8 cellular contexts compared by ENCODE assay signal in genomic region chr10:87216104-87216503, GRCh38. TPM values are rescaled to one million over a fixed set of nuclear protein-coding genes. Genes with fewer than 3 reads are reported as not detected.
DNase-seq lines count a peak whose midpoint lies in the region; ATAC-seq, FAIRE-seq and TF ChIP-seq lines count a peak whose summit lies in the region.
"Not testable (repeated sequence)": the region's sequence is repeated elsewhere in the genome, so short reads cannot be mapped to it uniquely, and the experiment has no call there.
"Had no signal": no experiment of that assay in that cellular context is flagged by ENCODE, and none has a peak within 500 bp of the region (broad histone marks: within the 10 kb centered on the region; RNA-seq: fewer than 3 reads in every experiment).

No MANE protein-coding gene starts in this region.

- H3K27ac ChIP-seq in body of pancreas; kidney (ENCODE audit: low read depth in 2 of 2, low read length in 2 of 2); upper lobe of right lung: not testable (repeated sequence)

- intact Hi-C loops in body of pancreas (cut with DNase I); Right ventricle myocardium superior (cut with DNase I); kidney (cut with DNase I); posterior vena cava (cut with DNase I); upper lobe of right lung (cut with DNase I): not testable (repeated sequence)

- not testable (repeated sequence) for TF ChIP-seq CTCF in body of pancreas (IDR thresholded peaks at IDR 0.05); kidney (IDR thresholded peaks at IDR 0.05; ENCODE audit: borderline replicate concordance, extremely low read depth, insufficient read depth); upper lobe of right lung (IDR thresholded peaks at IDR 0.05)

- not testable (repeated sequence) for FAIRE-seq in kidney (lab: Jason Lieb, UNC)

- H3K36me3 ChIP-seq in body of pancreas (replicated peaks in 1 of 2; ENCODE audit: insufficient read depth in 1 of 2, low read depth in 2 of 2); kidney (ENCODE audit: control insufficient read depth in 1 of 2, insufficient read depth in 2 of 2, low read length in 2 of 2); upper lobe of right lung: not testable (repeated sequence)

- DNase-seq in Kasumi-1 (lab: John Stamatoyannopoulos, UW) (peak; percentile 13 to 17), Right ventricle myocardium superior (peak; percentile 69), kidney (peak; percentile 73), lung microvascular endothelial cell (ENCODE audit: low read depth in 2 of 2) (peak; percentile 5 to 35), posterior vena cava (ENCODE audit: low spot score) (peak; percentile 82)
- not testable (repeated sequence) for DNase-seq in body of pancreas, upper lobe of right lung

- not testable (repeated sequence) for H3K9me3 ChIP-seq in body of pancreas; kidney (ENCODE audit: control insufficient read depth in 1 of 2, low read length in 2 of 2); upper lobe of right lung

- H3K9ac ChIP-seq in kidney (ENCODE audit: low read length in 2 of 2) = not testable (repeated sequence)

- H3K4me1 ChIP-seq in body of pancreas; kidney (ENCODE audit: control insufficient read depth in 1 of 2, insufficient read depth in 1 of 2, low read depth in 1 of 2, low read length in 2 of 2); upper lobe of right lung: not testable (repeated sequence)

- ATAC-seq in body of pancreas (peak; percentile 18), upper lobe of right lung (peak; percentile 75)
- not testable (repeated sequence) for ATAC-seq in Right ventricle myocardium superior (ENCODE audit: poor library complexity)

- H3K4me3 ChIP-seq in body of pancreas; kidney (ENCODE audit: low read length in 2 of 2); upper lobe of right lung: not testable (repeated sequence)

- not testable (repeated sequence) for TF ChIP-seq POLR2A in body of pancreas (IDR thresholded peaks at IDR 0.05)

- 55 to 93% methylated on average over 6 to 8 of the region's 11 CpGs for WGBS in body of pancreas, 2 donors

- H3K27me3 ChIP-seq in body of pancreas, upper lobe of right lung: not testable (repeated sequence)

RNA-seq across cellular contexts. Expression of gene NUTM2A, which starts 9.1 kb away (rescaled TPM):
- total RNA-seq in body of pancreas (1 to 10 TPM; 1.0 to 1.3 TPM), Right ventricle myocardium superior (1.9 TPM), kidney (1.5 TPM), lung microvascular endothelial cell (under 0.01 and 0.20 TPM in 2 replicates), posterior vena cava (under 1 TPM; 0.46 to 0.86 TPM), upper lobe of right lung (2.9 TPM)
- polyA plus RNA-seq in kidney (ENCODE audit: insufficient read depth, low read depth, low replicate concordance) = 1.3 TPM
- total RNA-seq: RPMI7951 had no signal
